In genomic region chr9:113381909-113382411, GRCh38 we compare ENCODE assay signal across 1 cellular context.
TF ChIP-seq lines count a peak whose summit lies in the region.

No MANE protein-coding gene starts in this region.

TF ChIP-seq in HepG2, 621 proteins besides CTCF, POLR2A, EP300 and RAD21 (continued from another document and continues in another):
- TF ChIP-seq, protein P1, sequence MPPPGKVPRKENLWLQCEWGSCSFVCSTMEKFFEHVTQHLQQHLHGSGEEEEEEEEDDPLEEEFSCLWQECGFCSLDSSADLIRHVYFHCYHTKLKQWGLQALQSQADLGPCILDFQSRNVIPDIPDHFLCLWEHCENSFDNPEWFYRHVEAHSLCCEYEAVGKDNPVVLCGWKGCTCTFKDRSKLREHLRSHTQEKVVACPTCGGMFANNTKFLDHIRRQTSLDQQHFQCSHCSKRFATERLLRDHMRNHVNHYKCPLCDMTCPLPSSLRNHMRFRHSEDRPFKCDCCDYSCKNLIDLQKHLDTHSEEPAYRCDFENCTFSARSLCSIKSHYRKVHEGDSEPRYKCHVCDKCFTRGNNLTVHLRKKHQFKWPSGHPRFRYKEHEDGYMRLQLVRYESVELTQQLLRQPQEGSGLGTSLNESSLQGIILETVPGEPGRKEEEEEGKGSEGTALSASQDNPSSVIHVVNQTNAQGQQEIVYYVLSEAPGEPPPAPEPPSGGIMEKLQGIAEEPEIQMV (CRISPR knock-in tag; IDR thresholded peaks at IDR 0.05; ENCODE audit: low read depth) = no peak
- TF ChIP-seq HNRNPH1 (optimal IDR thresholded peaks at IDR 0.05; ENCODE audit: low read depth, low read length) = no peak
- TF ChIP-seq ZNF33A (CRISPR knock-in tag; IDR thresholded peaks at IDR 0.05; ENCODE audit: borderline replicate concordance) = no peak
- TF ChIP-seq RBM22 (optimal IDR thresholded peaks at IDR 0.05; ENCODE audit: low read length) = no peak
- TF ChIP-seq HOXA3 (CRISPR knock-in tag; IDR thresholded peaks at IDR 0.05) = peak; percentile 72; the same call in 1 of the 2 replicates
- TF ChIP-seq ZNF761 (CRISPR knock-in tag; conservative IDR thresholded peaks at IDR 0.05) = no peak
- TF ChIP-seq ZNF430 (CRISPR knock-in tag; IDR thresholded peaks at IDR 0.05) = 0 out of 2 replicates have a peak, but pooled peaks have one; percentile 57
- TF ChIP-seq, protein P2, sequence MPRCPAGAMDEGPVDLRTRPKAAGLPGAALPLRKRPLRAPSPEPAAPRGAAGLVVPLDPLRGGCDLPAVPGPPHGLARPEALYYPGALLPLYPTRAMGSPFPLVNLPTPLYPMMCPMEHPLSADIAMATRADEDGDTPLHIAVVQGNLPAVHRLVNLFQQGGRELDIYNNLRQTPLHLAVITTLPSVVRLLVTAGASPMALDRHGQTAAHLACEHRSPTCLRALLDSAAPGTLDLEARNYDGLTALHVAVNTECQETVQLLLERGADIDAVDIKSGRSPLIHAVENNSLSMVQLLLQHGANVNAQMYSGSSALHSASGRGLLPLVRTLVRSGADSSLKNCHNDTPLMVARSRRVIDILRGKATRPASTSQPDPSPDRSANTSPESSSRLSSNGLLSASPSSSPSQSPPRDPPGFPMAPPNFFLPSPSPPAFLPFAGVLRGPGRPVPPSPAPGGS (CRISPR knock-in tag; IDR thresholded peaks at IDR 0.05) = no peak
- TF ChIP-seq NFYC (CRISPR knock-in tag; IDR thresholded peaks at IDR 0.05) = no peak
- TF ChIP-seq RBFOX2 (IDR thresholded peaks at IDR 0.05; ENCODE audit: low read depth, low read length) = no peak
- no peak; the same call in 1 of the 2 replicates for TF ChIP-seq ZNF710 (CRISPR knock-in tag; IDR thresholded peaks at IDR 0.05; ENCODE audit: borderline replicate concordance)
- TF ChIP-seq MED8 (CRISPR knock-in tag; IDR thresholded peaks at IDR 0.05; ENCODE audit: insufficient replicate concordance) = no peak
- no peak for TF ChIP-seq REXO4 (CRISPR knock-in tag; IDR thresholded peaks at IDR 0.05; ENCODE audit: borderline replicate concordance)
- TF ChIP-seq ATF7-NPFF (CRISPR knock-in tag; IDR thresholded peaks at IDR 0.05; ENCODE audit: low read depth) = no peak
- peak; percentile 49; the same call in 1 of the 2 replicates for TF ChIP-seq PATZ1 (CRISPR knock-in tag; IDR thresholded peaks at IDR 0.05)
- peak; percentile 56 for TF ChIP-seq THAP11 (CRISPR knock-in tag; IDR thresholded peaks at IDR 0.05)
- no peak for TF ChIP-seq TBX3 (IDR thresholded peaks at IDR 0.05; ENCODE audit: borderline replicate concordance)
- TF ChIP-seq ZNF3 (CRISPR knock-in tag; IDR thresholded peaks at IDR 0.05) = no peak
- no peak for TF ChIP-seq PHF20 (CRISPR knock-in tag; IDR thresholded peaks at IDR 0.05)
- TF ChIP-seq ZNF264 (CRISPR knock-in tag; IDR thresholded peaks at IDR 0.05) = peak; percentile 73; the same call in 1 of the 2 replicates
- no peak for TF ChIP-seq ZFP91 (CRISPR knock-in tag; IDR thresholded peaks at IDR 0.05; ENCODE audit: borderline replicate concordance)
- TF ChIP-seq, protein P3, sequence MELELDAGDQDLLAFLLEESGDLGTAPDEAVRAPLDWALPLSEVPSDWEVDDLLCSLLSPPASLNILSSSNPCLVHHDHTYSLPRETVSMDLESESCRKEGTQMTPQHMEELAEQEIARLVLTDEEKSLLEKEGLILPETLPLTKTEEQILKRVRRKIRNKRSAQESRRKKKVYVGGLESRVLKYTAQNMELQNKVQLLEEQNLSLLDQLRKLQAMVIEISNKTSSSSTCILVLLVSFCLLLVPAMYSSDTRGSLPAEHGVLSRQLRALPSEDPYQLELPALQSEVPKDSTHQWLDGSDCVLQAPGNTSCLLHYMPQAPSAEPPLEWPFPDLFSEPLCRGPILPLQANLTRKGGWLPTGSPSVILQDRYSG (CRISPR knock-in tag; IDR thresholded peaks at IDR 0.05) = no peak
- no peak for TF ChIP-seq ZNF30 (CRISPR knock-in tag; IDR thresholded peaks at IDR 0.05)
- TF ChIP-seq HMG20A (CRISPR knock-in tag; IDR thresholded peaks at IDR 0.05; ENCODE audit: borderline replicate concordance) = peak; percentile 65; the same call in 1 of the 2 replicates
- TF ChIP-seq TEAD3 (CRISPR knock-in tag; optimal IDR thresholded peaks at IDR 0.05; ENCODE audit: borderline replicate concordance) = peak; percentile 73
- TF ChIP-seq EZH2 (conservative IDR thresholded peaks at IDR 0.05; ENCODE audit: low read depth, low read length) = no peak
- TF ChIP-seq SRSF4 (IDR thresholded peaks at IDR 0.05; ENCODE audit: low read depth, low read length, poor library complexity, severe bottlenecking) = no peak
- no peak for TF ChIP-seq SRY (CRISPR knock-in tag; IDR thresholded peaks at IDR 0.05)
- no peak for TF ChIP-seq PRDM15 (CRISPR knock-in tag; IDR thresholded peaks at IDR 0.05)
- no peak for TF ChIP-seq KLF12 (CRISPR knock-in tag; IDR thresholded peaks at IDR 0.05; ENCODE audit: borderline replicate concordance)
- no peak for TF ChIP-seq ZNF550 (CRISPR knock-in tag; IDR thresholded peaks at IDR 0.05; ENCODE audit: borderline replicate concordance)
- TF ChIP-seq ZSCAN30 (CRISPR knock-in tag; IDR thresholded peaks at IDR 0.05) = no peak
- TF ChIP-seq TRIM22 (IDR thresholded peaks at IDR 0.05) = no peak
- TF ChIP-seq ZNF124 (CRISPR knock-in tag; IDR thresholded peaks at IDR 0.05) = no peak
- no peak for TF ChIP-seq FOSL1 (CRISPR knock-in tag; IDR thresholded peaks at IDR 0.05; ENCODE audit: borderline replicate concordance)
- no peak for TF ChIP-seq TBL1XR1 (IDR thresholded peaks at IDR 0.05; ENCODE audit: borderline replicate concordance, low read length, partially characterized antibody)
- TF ChIP-seq ZKSCAN1 (IDR thresholded peaks at IDR 0.05; ENCODE audit: low read length) = no peak
- no peak for TF ChIP-seq MED13 (CRISPR knock-in tag; IDR thresholded peaks at IDR 0.05)
- TF ChIP-seq SALL2 (CRISPR knock-in tag; IDR thresholded peaks at IDR 0.05) = no peak
- TF ChIP-seq, protein P4, sequence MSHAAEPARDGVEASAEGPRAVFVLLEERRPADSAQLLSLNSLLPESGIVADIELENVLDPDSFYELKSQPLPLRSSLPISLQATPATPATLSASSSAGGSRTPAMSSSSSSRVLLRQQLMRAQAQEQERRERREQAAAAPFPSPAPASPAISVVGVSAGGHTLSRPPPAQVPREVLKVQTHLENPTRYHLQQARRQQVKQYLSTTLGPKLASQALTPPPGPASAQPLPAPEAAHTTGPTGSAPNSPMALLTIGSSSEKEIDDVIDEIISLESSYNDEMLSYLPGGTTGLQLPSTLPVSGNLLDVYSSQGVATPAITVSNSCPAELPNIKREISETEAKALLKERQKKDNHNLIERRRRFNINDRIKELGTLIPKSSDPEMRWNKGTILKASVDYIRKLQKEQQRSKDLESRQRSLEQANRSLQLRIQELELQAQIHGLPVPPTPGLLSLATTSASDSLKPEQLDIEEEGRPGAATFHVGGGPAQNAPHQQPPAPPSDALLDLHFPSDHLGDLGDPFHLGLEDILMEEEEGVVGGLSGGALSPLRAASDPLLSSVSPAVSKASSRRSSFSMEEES (CRISPR knock-in tag; IDR thresholded peaks at IDR 0.05) = no peak
- no peak for TF ChIP-seq MXD4 (CRISPR knock-in tag; IDR thresholded peaks at IDR 0.05)
- TF ChIP-seq ZNF414 (CRISPR knock-in tag; IDR thresholded peaks at IDR 0.05) = no peak
- TF ChIP-seq ZFP1 (CRISPR knock-in tag; IDR thresholded peaks at IDR 0.05) = no peak; the same call in 1 of the 2 replicates
